In the genomic region with DNA sequence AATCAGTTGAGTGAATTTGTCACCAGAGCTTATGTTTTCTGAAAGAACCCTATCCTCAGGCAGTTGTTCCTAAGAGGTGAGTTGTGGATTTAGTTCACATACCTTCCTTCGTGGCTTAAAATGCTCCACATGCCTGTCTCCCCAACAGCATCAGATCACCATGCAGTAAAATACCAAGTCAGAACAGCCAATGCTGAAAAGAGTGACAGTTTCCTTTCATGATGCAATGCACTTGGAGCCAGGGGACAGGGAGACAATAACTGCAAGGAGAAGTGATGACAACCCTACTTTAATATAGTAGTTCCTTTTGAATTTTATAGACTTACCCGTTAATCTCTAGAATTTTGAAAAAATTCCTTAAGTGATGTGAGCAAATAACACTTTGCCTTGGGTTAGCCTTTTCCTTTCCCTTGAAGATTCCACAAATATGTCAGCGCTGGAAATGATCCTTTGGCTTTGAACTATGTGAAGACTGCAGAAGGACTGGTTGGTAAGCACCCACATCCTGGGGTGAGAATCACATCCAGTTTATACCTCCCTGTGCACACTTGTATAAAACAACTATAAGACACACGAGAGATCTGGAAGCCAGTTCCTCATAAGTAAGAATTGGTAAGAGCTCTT, we compare ENCODE assay signal across 11 cellular contexts.
DNase-seq lines count a peak whose midpoint lies in the region; ATAC-seq, FAIRE-seq and TF ChIP-seq lines count a peak whose summit lies in the region.
"Had no signal": no experiment of that assay in that cellular context is flagged by ENCODE, and none has a peak within 500 bp of the region (broad histone marks: within the 10 kb centered on the region; RNA-seq: fewer than 3 reads in every experiment).

No MANE protein-coding gene starts in this region.

- TF ChIP-seq CTCF in K562 (IDR thresholded peaks at IDR 0.05 in 2 of 3, conservative IDR thresholded peaks at IDR 0.05 in 1 of 3; ENCODE audit: insufficient read depth in 2 of 3, low read depth in 1 of 3, low read length in 3 of 3): no peak
- no peak for TF ChIP-seq CTCF in mesothelial cell of epicardium (IDR thresholded peaks at IDR 0.05; ENCODE audit: unreplicated experiment)
- no peak for TF ChIP-seq CTCF in GM13976 (IDR thresholded peaks at IDR 0.05; ENCODE audit: borderline replicate concordance, control extremely low read depth, extremely low read depth, insufficient read depth, missing control alignments)

- in situ Hi-C loops in K562 (cut with MboI) (no loop called here), GM13976 (cut with MboI; ENCODE audit: low sequenced_read_pairs, unreplicated experiment) (no loop called here)

- no peaks in the 10 kb centered on the region for H3K9me3 Mint-ChIP-seq in T-helper 1 cell treated with Interleukin-12 subunit alpha and Interleukin-12 subunit beta and Interleukin-4 antibody, amounts not matched to agents 30 μg/mL and 1 μg/mL, for 36 hours
- H3K9me3 Mint-ChIP-seq in mesothelial cell of epicardium: no peaks in the 10 kb centered on the region

- no TSS peak for BruUV-seq in K562 (replicated peaks; lab: Mats Ljungman, UMichigan)

- TF ChIP-seq EP300 in K562 (IDR thresholded peaks at IDR 0.05; ENCODE audit: low read length): no peak

- peaks cover 9% of the 10 kb centered on the region for H3K4me1 Mint-ChIP-seq in T-helper 1 cell treated with Interleukin-12 subunit alpha and Interleukin-12 subunit beta and Interleukin-4 antibody, amounts not matched to agents 30 μg/mL and 1 μg/mL, for 36 hours (ENCODE audit: low read depth)
- H3K4me1 Mint-ChIP-seq in mesothelial cell of epicardium: peaks cover 16% of the 10 kb centered on the region

- FAIRE-seq in K562 (lab: Jason Lieb, UNC): no peak
- FAIRE-seq: A204.1 had no signal

- H3K27me3 Mint-ChIP-seq in T-helper 1 cell treated with Interleukin-12 subunit alpha and Interleukin-12 subunit beta and Interleukin-4 antibody, amounts not matched to agents 30 μg/mL and 1 μg/mL, for 36 hours (ENCODE audit: low read depth): peaks cover 3% of the 10 kb centered on the region
- H3K27me3 Mint-ChIP-seq in mesothelial cell of epicardium (ENCODE audit: low read depth): peaks cover 13% of the 10 kb centered on the region

- no peak overlapping the region for H3K9ac ChIP-seq in K562 (ENCODE audit: insufficient read depth in 1 of 2, low read depth in 2 of 2, low read length in 2 of 2)

- H2AFZ ChIP-seq in K562 (ENCODE audit: low read depth, low read length): peak overlapping the region; percentile 83

- H3K9me1 ChIP-seq in K562 (ENCODE audit: control insufficient read depth, insufficient read depth, low read length): no peaks in the 10 kb centered on the region

- H3K27ac Mint-ChIP-seq in T-helper 1 cell treated with Interleukin-12 subunit alpha and Interleukin-12 subunit beta and Interleukin-4 antibody, amounts not matched to agents 30 μg/mL and 1 μg/mL, for 36 hours: peak overlapping the region; percentile 6
- H3K27ac Mint-ChIP-seq in mesothelial cell of epicardium: peak overlapping the region; percentile 51

- ATAC-seq in K562 (no peak; the same call in 2 of the 3 replicates), GM18519 (IDR thresholded peaks at IDR 0.05; ENCODE audit: low FRiP score, unreplicated experiment) (no peak)

- no peaks in the 10 kb centered on the region for H3K9me3 ChIP-seq in K562 (replicated peaks; ENCODE audit: control insufficient read depth, insufficient read depth, low read depth, low read length)

- H3K4me3 ChIP-seq in K562 (no peak overlapping the region), urinary bladder (ENCODE audit: low read depth, low read length) (no peak overlapping the region)

- H3K4me1 ChIP-seq in K562 (replicated peaks in 1 of 2; ENCODE audit: control insufficient read depth in 2 of 2, insufficient read depth in 2 of 2, low read length in 2 of 2) (peaks cover 0 to 34% of the 10 kb centered on the region in 2 experiments; a peak in 4 of 5 replicates), urinary bladder (ENCODE audit: insufficient read depth) (no peaks in the 10 kb centered on the region)

- H3K36me3 ChIP-seq in K562 (ENCODE audit: control insufficient read depth, insufficient read depth, low read length) (no peaks in the 10 kb centered on the region), urinary bladder (ENCODE audit: insufficient read depth) (no peaks in the 10 kb centered on the region)

- H3K36me3 Mint-ChIP-seq in T-helper 1 cell treated with Interleukin-12 subunit alpha and Interleukin-12 subunit beta and Interleukin-4 antibody, amounts not matched to agents 30 μg/mL and 1 μg/mL, for 36 hours (ENCODE audit: low read depth): no peaks in the 10 kb centered on the region
- H3K36me3 Mint-ChIP-seq in mesothelial cell of epicardium: no peaks in the 10 kb centered on the region

- intact Hi-C loops in K562 (cut with micrococcal nuclease): loop anchor here (5.0 kb wide), 1 partner anchor 94 kb away; no protein-coding TSS in a partner anchor

- no peaks in the 10 kb centered on the region for H3K27me3 ChIP-seq in K562 (ENCODE audit: control insufficient read depth in 2 of 2, insufficient read depth in 2 of 2, low read length in 2 of 2)

- DNase-seq in T-helper 1 cell (no peak), K562 (ENCODE audit: extremely low read depth in 1 of 4, low spot score in 3 of 4) (no peak), mesothelial cell of epicardium (ENCODE audit: low spot score in 2 of 2, unreplicated experiment in 2 of 2) (no peak), GM13976 (ENCODE audit: low spot score) (no peak)
- no peak for DNase-seq in activated effector memory CD4-positive, alpha-beta T cell treated with anti-CD3 and anti-CD28 coated beads, Interleukin-2, amount 50 U/mL, for 16 hours
- DNase-seq: left cardiac atrium; stimulated activated CD4-positive, alpha-beta T cell treated with anti-CD3 and anti-CD28 coated beads, Interleukin-4, amount 100 ng/mL, for 24 hours had no signal

- H3K27ac ChIP-seq in K562 (ENCODE audit: extremely low read depth, low read depth, low read length): no peak overlapping the region
- peak overlapping the region; percentile 34 for H3K27ac ChIP-seq in urinary bladder (ENCODE audit: low read depth)

- TF ChIP-seq RAD21 in K562 (CRISPR knock-in tag; conservative IDR thresholded peaks at IDR 0.05 in 1 of 2, IDR thresholded peaks at IDR 0.05 in 1 of 2): no peak

- H4K20me1 ChIP-seq in K562 (replicated peaks; ENCODE audit: control insufficient read depth, insufficient read depth, low read length): no peaks in the 10 kb centered on the region

- peak overlapping the region; percentile 81; the same call in 1 of the 2 replicates for H3K4me2 ChIP-seq in K562 (ENCODE audit: insufficient read depth, low read length)

- no peak overlapping the region for H3K4me3 Mint-ChIP-seq in T-helper 1 cell treated with Interleukin-12 subunit alpha and Interleukin-12 subunit beta and Interleukin-4 antibody, amounts not matched to agents 30 μg/mL and 1 μg/mL, for 36 hours
- H3K4me3 Mint-ChIP-seq in mesothelial cell of epicardium: no peak overlapping the region

- CTCF ChIA-PET in K562 (lab: Yijun Ruan, JAX; ENCODE audit: low intra/inter-chr PET ratio): no interaction called here

- peaks cover 4% of the 10 kb centered on the region; the same call in 2 of the 3 replicates for H3K79me2 ChIP-seq in K562 (ENCODE audit: control insufficient read depth, insufficient read depth, low read length)

- POLR2A ChIA-PET in K562 (lab: Yijun Ruan, JAX): interaction anchor here (0.6 to 0.8 kb wide), 2 partner anchors 291 to 292 kb away, joined by 4 read pairs; no protein-coding TSS in a partner anchor

- TF ChIP-seq POLR2A in K562 (conservative IDR thresholded peaks at IDR 0.05): no peak

- WGBS in K562 (ENCODE audit: insufficient coverage, low coverage, missing lambda C conversion rate): 20% methylated on average over 4 of the region's 4 CpGs
- WGBS in urinary bladder: 40% methylated on average over 4 of the region's 4 CpGs

TF ChIP-seq in K562, 482 proteins besides CTCF, POLR2A, EP300 and RAD21 (continues in another document):
- TF ChIP-seq ESRRA (IDR thresholded peaks at IDR 0.05; ENCODE audit: borderline replicate concordance, low read depth): no peak
- TF ChIP-seq FIP1L1 (IDR thresholded peaks at IDR 0.05; ENCODE audit: low read depth, low read length, poor library complexity, severe bottlenecking): no peak
- TF ChIP-seq HEY1 (CRISPR knock-in tag; IDR thresholded peaks at IDR 0.05; ENCODE audit: borderline replicate concordance): no peak
- TF ChIP-seq ZNF239 (CRISPR knock-in tag; IDR thresholded peaks at IDR 0.05): no peak
- peak; percentile 45; the same call in 1 of the 2 replicates for TF ChIP-seq L3MBTL2 (IDR thresholded peaks at IDR 0.05)
- TF ChIP-seq, protein P1, sequence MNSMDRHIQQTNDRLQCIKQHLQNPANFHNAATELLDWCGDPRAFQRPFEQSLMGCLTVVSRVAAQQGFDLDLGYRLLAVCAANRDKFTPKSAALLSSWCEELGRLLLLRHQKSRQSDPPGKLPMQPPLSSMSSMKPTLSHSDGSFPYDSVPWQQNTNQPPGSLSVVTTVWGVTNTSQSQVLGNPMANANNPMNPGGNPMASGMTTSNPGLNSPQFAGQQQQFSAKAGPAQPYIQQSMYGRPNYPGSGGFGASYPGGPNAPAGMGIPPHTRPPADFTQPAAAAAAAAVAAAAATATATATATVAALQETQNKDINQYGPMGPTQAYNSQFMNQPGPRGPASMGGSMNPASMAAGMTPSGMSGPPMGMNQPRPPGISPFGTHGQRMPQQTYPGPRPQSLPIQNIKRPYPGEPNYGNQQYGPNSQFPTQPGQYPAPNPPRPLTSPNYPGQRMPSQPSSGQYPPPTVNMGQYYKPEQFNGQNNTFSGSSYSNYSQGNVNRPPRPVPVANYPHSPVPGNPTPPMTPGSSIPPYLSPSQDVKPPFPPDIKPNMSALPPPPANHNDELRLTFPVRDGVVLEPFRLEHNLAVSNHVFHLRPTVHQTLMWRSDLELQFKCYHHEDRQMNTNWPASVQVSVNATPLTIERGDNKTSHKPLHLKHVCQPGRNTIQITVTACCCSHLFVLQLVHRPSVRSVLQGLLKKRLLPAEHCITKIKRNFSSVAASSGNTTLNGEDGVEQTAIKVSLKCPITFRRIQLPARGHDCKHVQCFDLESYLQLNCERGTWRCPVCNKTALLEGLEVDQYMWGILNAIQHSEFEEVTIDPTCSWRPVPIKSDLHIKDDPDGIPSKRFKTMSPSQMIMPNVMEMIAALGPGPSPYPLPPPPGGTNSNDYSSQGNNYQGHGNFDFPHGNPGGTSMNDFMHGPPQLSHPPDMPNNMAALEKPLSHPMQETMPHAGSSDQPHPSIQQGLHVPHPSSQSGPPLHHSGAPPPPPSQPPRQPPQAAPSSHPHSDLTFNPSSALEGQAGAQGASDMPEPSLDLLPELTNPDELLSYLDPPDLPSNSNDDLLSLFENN (IDR thresholded peaks at IDR 0.05; ENCODE audit: low read depth in 2 of 2, low read length in 2 of 2): no peak
- TF ChIP-seq HNRNPH1 (optimal IDR thresholded peaks at IDR 0.05; ENCODE audit: low read depth, low read length): no peak
